ENCODE assay signal across 8 cellular contexts in the genomic region with DNA sequence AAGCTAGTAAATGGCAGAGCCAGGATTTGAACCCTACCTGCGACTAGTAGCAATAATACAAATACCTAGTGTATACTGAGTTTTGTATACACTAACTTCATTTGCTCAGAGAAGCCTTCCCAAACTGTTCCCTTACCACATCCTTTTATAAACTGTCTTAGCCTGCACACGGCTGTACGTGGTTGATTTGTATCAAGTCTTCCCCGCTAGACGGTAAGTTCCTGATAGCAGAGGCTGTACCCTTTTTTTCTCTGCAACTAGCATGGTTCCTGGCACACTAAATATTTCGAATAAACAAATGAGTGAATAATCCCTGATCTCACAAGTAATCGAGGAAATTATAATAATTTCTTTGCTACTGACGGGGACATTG. TPM values are rescaled to one million over a fixed set of nuclear protein-coding genes. Genes with fewer than 3 reads are reported as not detected.
DNase-seq lines count a peak whose midpoint lies in the region; ATAC-seq and TF ChIP-seq lines count a peak whose summit lies in the region.

No MANE protein-coding gene starts in this region.

- H3K9ac ChIP-seq in skeletal muscle tissue (ENCODE audit: low read depth in 1 of 3, low read length in 3 of 3), result peak overlapping the region; percentile 92 to 95 (median 93)

- H3K4me3 Mint-ChIP-seq in activated B cell treated with CpG ODN at 0.5 μM for 24 hours (peak overlapping the region; percentile 100), glutamatergic neuron (ENCODE audit: unreplicated experiment) (peak overlapping the region; percentile 100)

- no peak for TF ChIP-seq CTCF in activated B cell treated with CpG ODN at 0.5 μM for 24 hours (IDR thresholded peaks at IDR 0.05)
- TF ChIP-seq CTCF in glutamatergic neuron (IDR thresholded peaks at IDR 0.05; ENCODE audit: partially characterized antibody, unreplicated experiment), result no peak

- intact Hi-C loops in activated B cell treated with CpG ODN at 0.5 μM for 24 hours (cut with micrococcal nuclease), result loop anchor here (2.0 to 10.0 kb wide), 6 partner anchors 110 to 1986 kb away; a partner anchor contains a TSS

- ATAC-seq in activated B cell treated with CpG ODN at 0.5 μM for 24 hours (ENCODE audit: low read depth) (no peak), GM18907 (IDR thresholded peaks at IDR 0.05; ENCODE audit: unreplicated experiment) (no peak)
- ATAC-seq in activated CD4-positive, CD25-positive, alpha-beta regulatory T cell treated with anti-CD3 and anti-CD28 coated beads, Interleukin-2, amount 50 U/mL, for 24 hours, result no peak

- CTCF ChIA-PET in activated B cell treated with CpG ODN at 0.5 μM for 24 hours (lab: Charles Lee), result interaction anchor here (0.9 to 1.0 kb wide), 2 partner anchors 10 to 77 kb away, joined by 3 read pairs; a partner anchor contains a TSS

- H3K9me3 ChIP-seq in skeletal muscle tissue (ENCODE audit: control insufficient read depth in 3 of 3, low read length in 3 of 3), result no peaks in the 10 kb centered on the region

- POLR2A ChIA-PET in activated B cell treated with CpG ODN at 0.5 μM for 24 hours (lab: Charles Lee), result interaction anchor here (0.6 to 1.7 kb wide), 4 partner anchors 35 to 1920 kb away, joined by 4 to 13 read pairs (median 6); a partner anchor contains a TSS

- H3K36me3 Mint-ChIP-seq in activated B cell treated with CpG ODN at 0.5 μM for 24 hours (ENCODE audit: low read depth), result peaks cover 30% of the 10 kb centered on the region
- H3K36me3 Mint-ChIP-seq in glutamatergic neuron (ENCODE audit: unreplicated experiment), result no peaks in the 10 kb centered on the region

- DNase-seq in H7 (no peak), activated B cell treated with CpG ODN at 0.5 μM for 24 hours (no peak), glutamatergic neuron (no peak), NCI-H774 (lab: John Stamatoyannopoulos, UW) (no peak), DMS79 treated with DMSO at 0.1 percent for 48 hours (lab: John Stamatoyannopoulos, UW) (no peak)

- H3K9me3 Mint-ChIP-seq in activated B cell treated with CpG ODN at 0.5 μM for 24 hours, result no peaks in the 10 kb centered on the region
- H3K9me3 Mint-ChIP-seq in glutamatergic neuron (ENCODE audit: unreplicated experiment), result peaks cover 4% of the 10 kb centered on the region

- H3K4me3 ChIP-seq in H7 (ENCODE audit: insufficient read depth, low read depth, low read length) (peak overlapping the region; percentile 77), skeletal muscle tissue (ENCODE audit: low read length in 3 of 3) (peak overlapping the region; percentile 92 to 100 (median 92))

- H3K27ac Mint-ChIP-seq in activated B cell treated with CpG ODN at 0.5 μM for 24 hours (peak overlapping the region; percentile 59), glutamatergic neuron (ENCODE audit: unreplicated experiment) (peak overlapping the region; percentile 94)

- H3K4me1 ChIP-seq in skeletal muscle tissue (ENCODE audit: control insufficient read depth in 3 of 3, insufficient read depth in 3 of 3, low read length in 3 of 3), result peaks cover 13 to 20% (median 16%) of the 10 kb centered on the region in 3 donors

- H3K27me3 ChIP-seq in H7 (ENCODE audit: control insufficient read depth, insufficient read depth, low read length), result no peaks in the 10 kb centered on the region
- H3K27me3 ChIP-seq in skeletal muscle tissue (ENCODE audit: control insufficient read depth in 3 of 3, insufficient read depth in 3 of 3, low read length in 3 of 3), result no peaks in the 10 kb centered on the region

- H3K27me3 Mint-ChIP-seq in activated B cell treated with CpG ODN at 0.5 μM for 24 hours (no peaks in the 10 kb centered on the region), glutamatergic neuron (ENCODE audit: unreplicated experiment) (peaks cover 3% of the 10 kb centered on the region)

- H3K4me1 Mint-ChIP-seq in activated B cell treated with CpG ODN at 0.5 μM for 24 hours (peaks cover 40% of the 10 kb centered on the region), glutamatergic neuron (ENCODE audit: low read depth, unreplicated experiment) (no peaks in the 10 kb centered on the region)

- H3K27ac ChIP-seq in skeletal muscle tissue (ENCODE audit: low read depth, low read length), result peak overlapping the region; percentile 92

- peaks cover 1% of the 10 kb centered on the region; the same call in 1 of the 2 replicates for H3K36me3 ChIP-seq in H7 (replicated peaks; ENCODE audit: control insufficient read depth, insufficient read depth, low read length)
- H3K36me3 ChIP-seq in skeletal muscle tissue (ENCODE audit: control insufficient read depth in 3 of 3, insufficient read depth in 3 of 3, low read length in 3 of 3), result peaks cover 4 to 17% (median 9%) of the 10 kb centered on the region in 3 donors

RNA-seq across cellular contexts. Expression of a gene that starts 0.6 kb away (rescaled TPM):
- total RNA-seq in H7 (2014; rRNA removed; shearing (Covaris generic)), result 59.7 and 60.8 TPM in 2 replicates
- total RNA-seq in activated B cell treated with CpG ODN at 0.5 μM for 24 hours, result 81.0 and 81.1 TPM in 2 replicates
- 66.3 TPM for total RNA-seq in glutamatergic neuron (ENCODE audit: unreplicated experiment)
- total RNA-seq in skeletal muscle tissue, result 68.4 TPM

RNA-seq across cellular contexts. Expression of a gene that starts 55.5 kb away (rescaled TPM):
- total RNA-seq in H7 (2014; rRNA removed; shearing (Covaris generic)), result 0.45 TPM in 1 of 2 replicates, not detected in the other
- total RNA-seq in activated B cell treated with CpG ODN at 0.5 μM for 24 hours, result 1.9 and 2.6 TPM in 2 replicates
- total RNA-seq in glutamatergic neuron (ENCODE audit: unreplicated experiment), result not detected
- not detected for total RNA-seq in skeletal muscle tissue

RNA-seq across cellular contexts. Expression of a gene that starts 57.0 kb away (rescaled TPM):
- not detected in 2 replicates for total RNA-seq in H7 (2014; rRNA removed; shearing (Covaris generic))
- total RNA-seq in activated B cell treated with CpG ODN at 0.5 μM for 24 hours (0.29 and 0.51 TPM in 2 replicates), glutamatergic neuron (ENCODE audit: unreplicated experiment) (not detected), skeletal muscle tissue (3.7 TPM)
